ENCODE assay signal across 9 cellular contexts in the genomic region with DNA sequence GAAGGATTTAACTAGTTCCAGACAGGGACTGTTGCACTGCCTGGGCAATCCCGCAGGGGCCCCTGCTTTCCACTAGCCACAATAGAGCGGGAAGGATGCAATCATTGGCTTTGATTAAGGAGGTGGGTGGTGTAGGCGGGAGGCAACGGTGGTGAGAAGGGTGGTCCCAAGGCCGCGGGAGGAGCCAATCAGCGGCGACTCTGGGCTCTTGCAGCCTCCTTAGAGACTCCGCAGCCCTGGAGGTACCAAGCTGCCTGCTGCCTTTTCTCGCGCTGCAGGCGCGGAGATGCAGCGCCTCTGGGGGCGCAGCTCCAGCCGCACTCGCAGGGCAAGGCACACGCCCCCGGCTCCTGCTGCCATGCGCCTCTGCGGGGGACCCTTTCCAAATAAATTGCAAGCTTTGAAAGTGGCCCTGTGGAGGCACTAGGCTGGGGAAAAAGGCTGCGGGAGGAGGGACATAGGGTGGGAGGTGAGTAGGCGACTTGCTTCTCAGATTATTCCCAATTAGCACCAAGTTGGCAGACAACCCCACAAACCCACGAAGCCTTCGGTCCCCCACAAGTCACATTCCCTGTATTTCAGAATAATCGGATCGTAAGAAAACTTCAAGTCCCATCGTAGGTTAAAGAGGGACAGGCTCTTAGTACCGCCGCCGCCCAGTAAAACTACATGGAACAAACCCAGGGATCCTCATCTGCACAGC. TPM values are rescaled to one million over a fixed set of nuclear protein-coding genes. Genes with fewer than 3 reads are reported as not detected.
DNase-seq lines count a peak whose midpoint lies in the region; TF ChIP-seq lines count a peak whose summit lies in the region.
"Had no signal": no experiment of that assay in that cellular context is flagged by ENCODE, and none has a peak within 500 bp of the region (broad histone marks: within the 10 kb centered on the region; RNA-seq: fewer than 3 reads in every experiment).

No MANE protein-coding gene starts in this region.

- H3K27me3 ChIP-seq in cardiac muscle cell (peaks cover 95% of the 10 kb centered on the region), right atrium auricular region (peaks cover 21 to 23% of the 10 kb centered on the region in 2 donors), NT2/D1 (ENCODE audit: insufficient read depth, insufficient read length) (peaks cover 67% of the 10 kb centered on the region), spleen (replicated peaks in 1 of 7) (peaks cover 6 to 90% (median 64%) of the 10 kb centered on the region in 7 donors), adrenal gland (peaks cover 45% of the 10 kb centered on the region)

- H3K36me3 ChIP-seq in cardiac muscle cell (no peaks in the 10 kb centered on the region), right atrium auricular region (no peaks in the 10 kb centered on the region), NT2/D1 (ENCODE audit: insufficient read depth, insufficient read length, low read length) (no peaks in the 10 kb centered on the region), spleen (no peaks in the 10 kb centered on the region), adrenal gland (replicated peaks in 1 of 2) (no peaks in the 10 kb centered on the region)
- H3K36me3 ChIP-seq: pancreas had no signal

- peak overlapping the region; percentile 65 for H3K9ac ChIP-seq in NT2/D1 (ENCODE audit: insufficient read length, low read depth)

- DNase-seq in cardiac muscle cell (ENCODE audit: low read depth in 1 of 2, low spot score in 1 of 2) (peak in 1 of 2 donors; percentile 58), right atrium auricular region (ENCODE audit: low spot score) (no peak), NT2/D1 (ENCODE audit: low read depth, low spot score) (peak; percentile 99), head of caudate nucleus (peak in 41 of 42 donors; percentile 34 to 81 (median 65)), spleen (no peak), adrenal gland (no peak), posterior vena cava (ENCODE audit: low spot score) (no peak), mesenteric fat pad (ENCODE audit: low spot score) (no peak)

- TF ChIP-seq POLR2A in spleen (IDR thresholded peaks at IDR 0.05) (no peak), adrenal gland (IDR thresholded peaks at IDR 0.05) (no peak)

- TF ChIP-seq CTCF in cardiac muscle cell (IDR thresholded peaks at IDR 0.05; ENCODE audit: low read depth, low read length) (peak; percentile 21), right atrium auricular region (IDR thresholded peaks at IDR 0.05) (no peak), spleen (IDR thresholded peaks at IDR 0.05 in 8 of 11, conservative IDR thresholded peaks at IDR 0.05 in 3 of 11) (no peak), adrenal gland (IDR thresholded peaks at IDR 0.05) (no peak)

- 2 to 4% (median 2%) methylated on average over 25 to 31 of the region's 31 CpGs for WGBS in spleen, 5 donors
- WGBS in adrenal gland, 4 donors: 1 to 3% (median 2%) methylated on average over 25 to 31 of the region's 31 CpGs

- no peaks in the 10 kb centered on the region for H3K9me3 ChIP-seq in cardiac muscle cell (ENCODE audit: low read depth)
- no peaks in the 10 kb centered on the region for H3K9me3 ChIP-seq in right atrium auricular region
- H3K9me3 ChIP-seq in NT2/D1 (ENCODE audit: insufficient read depth, low read length): peaks cover 13% of the 10 kb centered on the region; the same call in 1 of the 2 replicates
- H3K9me3 ChIP-seq in spleen: no peaks in the 10 kb centered on the region
- no peaks in the 10 kb centered on the region for H3K9me3 ChIP-seq in adrenal gland (replicated peaks in 1 of 3)
- H3K9me3 ChIP-seq: pancreas had no signal

- intact Hi-C loops in head of caudate nucleus (cut with DNase I): no loop called here
- intact Hi-C loops in spleen (cut with DNase I; ENCODE audit: low total_unique reads): no loop called here
- intact Hi-C loops in adrenal gland (cut with DNase I): no loop called here
- intact Hi-C loops in posterior vena cava (cut with DNase I): no loop called here

- H3K4me3 ChIP-seq in cardiac muscle cell: peak overlapping the region; percentile 29
- H3K4me3 ChIP-seq in right atrium auricular region: peak overlapping the region in 1 of 2 donors; percentile 45
- H3K4me3 ChIP-seq in NT2/D1 (ENCODE audit: insufficient read length, low read depth): peak overlapping the region; percentile 68
- peak overlapping the region in 6 of 8 donors; percentile 34 to 69 (median 44) for H3K4me3 ChIP-seq in spleen
- H3K4me3 ChIP-seq in adrenal gland: peak overlapping the region in 1 of 4 donors; percentile 54

- H3K27ac ChIP-seq in cardiac muscle cell (no peak overlapping the region), right atrium auricular region (no peak overlapping the region), spleen (no peak overlapping the region), adrenal gland (no peak overlapping the region)
- H3K27ac ChIP-seq: pancreas had no signal

- H3K4me1 ChIP-seq in cardiac muscle cell (ENCODE audit: low read depth) (no peaks in the 10 kb centered on the region), right atrium auricular region (peaks cover 0 to 28% of the 10 kb centered on the region in 2 donors), NT2/D1 (ENCODE audit: insufficient read depth, insufficient read length) (peaks cover 4% of the 10 kb centered on the region), spleen (peaks cover 10 to 30% (median 27%) of the 10 kb centered on the region in 6 donors), adrenal gland (replicated peaks in 1 of 2) (peaks cover 6 to 12% of the 10 kb centered on the region in 2 donors)

RNA-seq across cellular contexts. Expression of a gene that starts 0.9 kb away (rescaled TPM):
- 0.07 and 0.18 TPM in 2 replicates for total RNA-seq in cardiac muscle cell
- polyA plus RNA-seq in cardiac muscle cell: not detected in 2 replicates
- total RNA-seq in right atrium auricular region: not detected
- total RNA-seq in spleen: under 1 TPM in 3 of 7 donors, not detected in 4; 0.23 to 0.32 (median 0.23) TPM
- polyA plus RNA-seq in spleen: under 1 TPM; 0.13 to 0.20 (median 0.15) TPM
- total RNA-seq in adrenal gland: not detected
- polyA plus RNA-seq in adrenal gland: not detected
- total RNA-seq in posterior vena cava: under 1 TPM in 1 of 2 donors, not detected in 1; 0.05 TPM
- 0.19 TPM for total RNA-seq in mesenteric fat pad
- total RNA-seq: pancreas had no signal

Comparison
In these comparisons a context has a peak if more than half of its experiments do, and no peak if none do; other contexts are left out.
1. DNase-seq: peak in NT2/D1 (single experiment) and head of caudate nucleus (41 of 42); none in right atrium auricular region (single experiment), spleen (single experiment), adrenal gland (0 of 7), posterior vena cava (single experiment) and mesenteric fat pad (single experiment).